11 cellular contexts compared by ENCODE assay signal in the genomic region with DNA sequence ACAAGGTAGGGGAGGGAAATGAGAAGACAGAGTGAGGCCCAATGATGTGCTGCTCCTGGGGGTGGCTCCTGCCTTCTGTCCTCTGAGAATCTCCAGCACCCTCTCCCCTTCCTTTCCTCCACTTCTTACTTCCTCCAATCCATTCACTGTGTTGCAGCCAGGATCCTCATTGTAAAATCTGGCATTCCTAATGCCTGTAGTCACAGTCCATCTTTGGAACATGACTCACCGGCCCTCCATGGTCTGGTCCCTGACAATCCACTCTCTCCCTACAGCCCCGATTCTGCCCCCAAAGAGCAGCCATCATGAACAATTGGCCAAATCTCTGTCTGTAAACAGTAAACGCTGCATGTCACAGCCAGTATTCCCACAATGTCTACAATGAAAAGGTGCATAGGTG.
DNase-seq lines count a peak whose midpoint lies in the region; ATAC-seq and TF ChIP-seq lines count a peak whose summit lies in the region.
"Had no signal": no experiment of that assay in that cellular context is flagged by ENCODE, and none has a peak within 500 bp of the region (broad histone marks: within the 10 kb centered on the region; RNA-seq: fewer than 3 reads in every experiment).

No MANE protein-coding gene starts in this region.

- H3K9me2 ChIP-seq in HCT116 (ENCODE audit: insufficient read depth): no peaks in the 10 kb centered on the region

- H3K4me2 ChIP-seq in HCT116 (ENCODE audit: low read length): peak overlapping the region; percentile 72
- no peak overlapping the region for H3K4me2 ChIP-seq in smooth muscle cell

- H3K4me1 ChIP-seq in HCT116 (ENCODE audit: control insufficient read depth in 1 of 2, insufficient read depth in 2 of 2, low read length in 2 of 2): peaks cover 12 to 21% of the 10 kb centered on the region in 2 experiments
- no peaks in the 10 kb centered on the region for H3K4me1 ChIP-seq in smooth muscle cell (ENCODE audit: low read depth)
- H3K4me1 ChIP-seq in tibial artery: no peaks in the 10 kb centered on the region

- POLR2A ChIA-PET in HCT116 (lab: Charles Lee): no interaction called here

- H3K9me3 ChIP-seq in HCT116 (ENCODE audit: control insufficient read depth in 1 of 2, insufficient read depth in 1 of 2, low read depth in 1 of 2, low read length in 2 of 2): no peaks in the 10 kb centered on the region
- no peaks in the 10 kb centered on the region for H3K9me3 ChIP-seq in smooth muscle cell (replicated peaks; ENCODE audit: low read depth)
- H3K9me3 ChIP-seq in tibial artery: no peaks in the 10 kb centered on the region

- WGBS in smooth muscle cell (ENCODE audit: low lambda C conversion rate): 6% methylated on average over 3 of the region's 3 CpGs

- H3K4me3 ChIP-seq in HCT116 (replicated peaks in 1 of 2; ENCODE audit: low read depth in 1 of 2, low read length in 2 of 2): peak overlapping the region in 1 of 2 experiments; percentile 25; a peak in 2 of 4 replicates
- no peak overlapping the region for H3K4me3 ChIP-seq in fibroblast of villous mesenchyme (ENCODE audit: low read depth, low read length)
- H3K4me3 ChIP-seq in smooth muscle cell: no peak overlapping the region
- no peak overlapping the region for H3K4me3 ChIP-seq in tibial artery

- H3F3A ChIP-seq in smooth muscle cell (ENCODE audit: low read depth): peaks cover 5% of the 10 kb centered on the region

- TF ChIP-seq RAD21 in HCT116 (IDR thresholded peaks at IDR 0.05; ENCODE audit: low read depth): no peak

- no peaks in the 10 kb centered on the region for H3K36me3 ChIP-seq in HCT116 (ENCODE audit: control insufficient read depth in 1 of 2, insufficient read depth in 2 of 2, low read length in 2 of 2)
- H3K36me3 ChIP-seq in smooth muscle cell (ENCODE audit: low read depth): no peaks in the 10 kb centered on the region
- no peaks in the 10 kb centered on the region for H3K36me3 ChIP-seq in tibial artery

- H2AFZ ChIP-seq in HCT116 (ENCODE audit: low read depth, low read length, poor library complexity, severe bottlenecking) (peak overlapping the region; percentile 82), smooth muscle cell (ENCODE audit: low read depth) (peak overlapping the region; percentile 28)

- CTCF ChIA-PET in HCT116 (lab: Charles Lee): no interaction called here

- H3K9ac ChIP-seq in HCT116 (ENCODE audit: low read length): peak overlapping the region; percentile 39
- no peak overlapping the region for H3K9ac ChIP-seq in smooth muscle cell (ENCODE audit: low read depth)

- H3K79me2 ChIP-seq in HCT116 (ENCODE audit: insufficient read depth, low read length): no peaks in the 10 kb centered on the region
- H3K79me2 ChIP-seq in smooth muscle cell (ENCODE audit: low read depth): no peaks in the 10 kb centered on the region

- peak; percentile 98 for ATAC-seq in HCT116
- no peak for ATAC-seq in GM19351 (IDR thresholded peaks at IDR 0.05; ENCODE audit: unreplicated experiment)
- ATAC-seq: WTC11 had no signal

- BruUV-seq in HCT116 (replicated peaks; lab: Mats Ljungman, UMichigan): no TSS peak

- H4K20me1 ChIP-seq in HCT116 (ENCODE audit: insufficient read depth) (no peaks in the 10 kb centered on the region), smooth muscle cell (ENCODE audit: low read depth) (no peaks in the 10 kb centered on the region)

- H3K27ac ChIP-seq in HCT116 (ENCODE audit: low read depth, low read length) (peak overlapping the region; percentile 36), smooth muscle cell (ENCODE audit: low read depth) (peak overlapping the region; percentile 46), tibial artery (no peak overlapping the region)

- TF ChIP-seq POLR2A in HCT116 (IDR thresholded peaks at IDR 0.05; ENCODE audit: borderline replicate concordance, extremely low read depth, insufficient read depth, insufficient read length): no peak

- RAD21 ChIA-PET in HCT116 (lab: Charles Lee; ENCODE audit: low non-redundant PET in 1 of 2, low total read pairs in 2 of 2, uncharacterized antibody in 2 of 2, unreplicated experiment in 2 of 2): no interaction called here

- DNase-seq in HCT116 (ENCODE audit: low read depth, low spot score) (peak; percentile 65), SW 1271 (lab: John Stamatoyannopoulos, UW) (peak; percentile 68 to 78), fibroblast of villous mesenchyme (ENCODE audit: low read depth) (peak; percentile 79), smooth muscle cell (lab: John Stamatoyannopoulos, UW; ENCODE audit: unreplicated experiment) (no peak), NCI-H1048 (lab: John Stamatoyannopoulos, UW) (no peak), tibial artery (no peak)
- DNase-seq: activated naive CD4-positive, alpha-beta T cell treated with anti-CD3 and anti-CD28 coated beads for 36 hours; erythroblast; MM.1S had no signal

- no peaks in the 10 kb centered on the region for H3K27me3 ChIP-seq in HCT116 (ENCODE audit: insufficient read depth, low read length)
- H3K27me3 ChIP-seq in smooth muscle cell (ENCODE audit: low read depth): no peaks in the 10 kb centered on the region
- H3K27me3 ChIP-seq in tibial artery: no peaks in the 10 kb centered on the region

- TF ChIP-seq CTCF in HCT116 (IDR thresholded peaks at IDR 0.05 in 2 of 3, conservative IDR thresholded peaks at IDR 0.05 in 1 of 3; ENCODE audit: borderline replicate concordance in 1 of 3, insufficient read depth in 1 of 3, low read depth in 2 of 3, low read length in 2 of 3) (no peak), fibroblast of villous mesenchyme (IDR thresholded peaks at IDR 0.05; ENCODE audit: insufficient read depth, low read depth, low read length) (no peak), smooth muscle cell (IDR thresholded peaks at IDR 0.05; ENCODE audit: borderline replicate concordance, insufficient read depth, poor library complexity, severe bottlenecking) (no peak), tibial artery (IDR thresholded peaks at IDR 0.05) (no peak)

- intact Hi-C loops in HCT116 (cut with micrococcal nuclease) (no loop called here), tibial artery (cut with DNase I; ENCODE audit: low total_unique reads) (no loop called here)

TF ChIP-seq in HCT116, 20 proteins besides CTCF, POLR2A, EP300 and RAD21:
- TF ChIP-seq FOSL1 (IDR thresholded peaks at IDR 0.05; ENCODE audit: low read depth) (peak; percentile 96), SP1 (IDR thresholded peaks at IDR 0.05; ENCODE audit: low read depth) (peak; percentile 56; the same call in 1 of the 2 replicates), JUND (IDR thresholded peaks at IDR 0.05) (peak; percentile 94), CBX3 (IDR thresholded peaks at IDR 0.05; ENCODE audit: low read depth) (peak; percentile 73; the same call in 1 of the 2 replicates), SRF (IDR thresholded peaks at IDR 0.05; ENCODE audit: low read depth) (peak; percentile 92), YY1 (IDR thresholded peaks at IDR 0.05; ENCODE audit: extremely low read depth, insufficient replicate concordance, low read depth, low read length) (peak; percentile 43), EGR1 (IDR thresholded peaks at IDR 0.05; ENCODE audit: low read depth) (no peak)
- TF ChIP-seq, protein P1, sequence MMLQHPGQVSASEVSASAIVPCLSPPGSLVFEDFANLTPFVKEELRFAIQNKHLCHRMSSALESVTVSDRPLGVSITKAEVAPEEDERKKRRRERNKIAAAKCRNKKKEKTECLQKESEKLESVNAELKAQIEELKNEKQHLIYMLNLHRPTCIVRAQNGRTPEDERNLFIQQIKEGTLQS (IDR thresholded peaks at IDR 0.05): peak; percentile 87
- TF ChIP-seq, protein P2, sequence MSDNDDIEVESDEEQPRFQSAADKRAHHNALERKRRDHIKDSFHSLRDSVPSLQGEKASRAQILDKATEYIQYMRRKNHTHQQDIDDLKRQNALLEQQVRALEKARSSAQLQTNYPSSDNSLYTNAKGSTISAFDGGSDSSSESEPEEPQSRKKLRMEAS (IDR thresholded peaks at IDR 0.05): no peak

Comparison
In these comparisons a context has a peak if more than half of its experiments do, and no peak if none do; other contexts are left out.
1. DNase-seq: peak in HCT116 (single experiment), SW 1271 (2 of 2) and fibroblast of villous mesenchyme (single experiment); none in smooth muscle cell (single experiment), NCI-H1048 (single experiment) and tibial artery (0 of 2).
2. H3K27ac ChIP-seq: peak in HCT116 (single experiment) and smooth muscle cell (single experiment); none in tibial artery (0 of 2).